ENCODE assay signal across 8 cellular contexts in the genomic region with DNA sequence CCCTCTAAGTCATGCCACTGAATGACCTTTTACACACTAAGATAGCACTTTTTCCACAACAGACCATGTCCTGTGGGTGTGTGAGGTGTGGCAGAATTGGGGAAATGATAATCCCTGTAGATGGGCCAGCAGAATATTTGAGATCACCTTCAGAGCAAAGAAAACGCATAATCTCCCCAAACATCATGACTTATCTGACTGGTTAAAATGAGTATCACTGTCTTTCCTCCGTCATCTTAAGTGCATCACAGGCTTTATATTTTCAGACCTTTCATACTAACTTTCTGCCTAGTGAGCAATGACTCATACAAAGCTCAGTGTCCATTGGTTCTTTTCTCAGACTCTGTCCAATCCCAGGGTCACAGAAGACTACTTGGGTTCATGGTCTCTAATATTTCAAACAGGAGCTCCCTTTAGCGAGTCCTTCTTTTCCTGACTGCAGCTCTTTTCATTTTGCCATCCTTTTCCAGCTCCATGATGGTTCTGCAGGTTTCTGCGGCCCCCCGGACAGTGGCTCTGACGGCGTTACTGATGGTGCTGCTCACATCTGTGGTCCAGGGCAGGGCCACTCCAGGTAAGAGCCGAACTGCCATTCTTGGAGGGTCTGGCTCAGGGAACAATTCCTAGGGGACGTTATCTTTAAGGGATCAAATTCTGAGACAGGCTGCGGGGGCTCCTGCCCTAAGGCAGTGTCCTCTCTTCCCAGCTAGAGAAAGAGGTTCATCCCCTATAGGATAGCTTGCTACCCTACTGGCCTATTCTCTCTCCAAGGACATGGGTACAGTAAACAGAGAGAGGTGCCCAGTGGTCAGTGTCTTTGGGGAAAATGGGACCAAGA. TPM values are rescaled to one million over a fixed set of nuclear protein-coding genes. Genes with fewer than 3 reads are reported as not detected.
A peak's percentile ranks its signal among the peaks of the same experiment; 100 is the strongest.
DNase-seq lines count a peak whose midpoint lies in the region; ATAC-seq and TF ChIP-seq lines count a peak whose summit lies in the region.

Gene HLA-DPB1 (plus strand): TSS at position 423 of the 838 bp plus-strand sequence. CDS start 52 bp downstream, at position 475.

- H3K9me3 ChIP-seq in ovary = no peaks in the 10 kb centered on the region

- no peak for TF ChIP-seq EP300 in ovary (IDR thresholded peaks at IDR 0.05)

- no peaks in the 10 kb centered on the region for H3K4me1 ChIP-seq in ovary (ENCODE audit: insufficient read depth)

- in situ Hi-C loops in KBM-7 (cut with MboI; ENCODE audit: low pct_unique_long_range_greater_than_20kb, low sequenced_read_pairs) = no loop called here

- no peak within 1 kb of the TSS for H3K27ac ChIP-seq in ovary

- ATAC-seq in GM21737 (IDR thresholded peaks at IDR 0.05; ENCODE audit: unreplicated experiment) = peak; percentile 58

- no peak for TF ChIP-seq CTCF in fibroblast of the aortic adventitia (IDR thresholded peaks at IDR 0.05; ENCODE audit: insufficient read depth, low read length)
- no peak for TF ChIP-seq CTCF in ovary (IDR thresholded peaks at IDR 0.05)

- 57 to 60% (median 58%) methylated on average over 10 of the region's 10 CpGs for WGBS in ovary, 3 donors

- no peaks in the 10 kb centered on the region for H3K27me3 ChIP-seq in ovary

- intact Hi-C loops in ovary (cut with DNase I) = no loop called here

- peak; percentile 18 to 32 for DNase-seq in activated CD4-positive, alpha-beta T cell treated with anti-CD3 and anti-CD28 coated beads for 4 hours
- DNase-seq in activated CD4-positive, alpha-beta T cell treated with anti-CD3 and anti-CD28 coated beads, Interleukin-2, amount 50 U/mL, for 48 hours = no peak
- DNase-seq in KBM-7 (peak; percentile 83), activated T-cell treated with anti-CD3 and anti-CD28 coated beads for 4 hours (peak; percentile 18), fibroblast of the aortic adventitia (ENCODE audit: low read depth) (peak; percentile 54), ovary (no peak), NCI-H187 treated with DMSO at 0.1 percent for 48 hours (lab: John Stamatoyannopoulos, UW) (no peak)

- H3K4me3 ChIP-seq in fibroblast of the aortic adventitia (ENCODE audit: low read depth, low read length) = no peak within 1 kb of the TSS
- H3K4me3 ChIP-seq in ovary = peak within 1 kb of the TSS; percentile 5

- no peak for TF ChIP-seq POLR2A in ovary (IDR thresholded peaks at IDR 0.05)

- H3K36me3 ChIP-seq in ovary = no peaks in the 10 kb centered on the region

RNA-seq across cellular contexts. Expression of gene HLA-DPB1, which starts in this region (rescaled TPM):
- total RNA-seq in fibroblast of the aortic adventitia (ENCODE audit: low replicate concordance) = 0.27 and 3.8 TPM in 2 replicates
- 10 to 100 TPM; 19.4 to 85.8 (median 44.7) TPM for total RNA-seq in ovary
- 100 to 1,000 TPM in 1 of 2 donors, 10 to 100 TPM in 1; 39.5 to 120 TPM for polyA plus RNA-seq in ovary

Comparison
In these comparisons a context has a peak if more than half of its experiments do, and no peak if none do; other contexts are left out.
1. DNase-seq: peak in activated CD4-positive, alpha-beta T cell treated with anti-CD3 and anti-CD28 coated beads for 4 hours (2 of 2), KBM-7 (single experiment), activated T-cell treated with anti-CD3 and anti-CD28 coated beads for 4 hours (single experiment) and fibroblast of the aortic adventitia (single experiment); none in activated CD4-positive, alpha-beta T cell treated with anti-CD3 and anti-CD28 coated beads, Interleukin-2, amount 50 U/mL, for 48 hours (0 of 2), ovary (0 of 5) and NCI-H187 treated with DMSO at 0.1 percent for 48 hours (single experiment).